ENCODE assay signal across 15 cellular contexts in genomic region chr9:96604005-96604320, GRCh38. TPM values are rescaled to one million over a fixed set of nuclear protein-coding genes. Genes with fewer than 3 reads are reported as not detected.
A peak's percentile ranks its signal among the peaks of the same experiment; 100 is the strongest.
DNase-seq lines count a peak whose midpoint lies in the region; ATAC-seq, FAIRE-seq and TF ChIP-seq lines count a peak whose summit lies in the region.
"Had no signal": no experiment of that assay in that cellular context is flagged by ENCODE, and none has a peak within 500 bp of the region (broad histone marks: within the 10 kb centered on the region; RNA-seq: fewer than 3 reads in every experiment).

No MANE protein-coding gene starts in this region.

- ATAC-seq in esophagus mucosa, result peak; percentile 54
- ATAC-seq in lung (ENCODE audit: insufficient read depth, low FRiP score), result peak; percentile 66
- no peak for ATAC-seq in GM18520 (IDR thresholded peaks at IDR 0.05; ENCODE audit: unreplicated experiment)
- ATAC-seq in GM18498 (IDR thresholded peaks at IDR 0.05; ENCODE audit: unreplicated experiment), result no peak
- no peak for ATAC-seq in HG02840 (IDR thresholded peaks at IDR 0.05; ENCODE audit: low FRiP score, unreplicated experiment)

- peaks cover 24% of the 10 kb centered on the region for H3K4me1 ChIP-seq in GM23248 (ENCODE audit: insufficient read depth)
- peaks cover 3 to 14% of the 10 kb centered on the region in 2 donors for H3K4me1 ChIP-seq in lung (ENCODE audit: control insufficient read depth in 2 of 2, insufficient read depth in 2 of 2, low read length in 2 of 2)
- H3K4me1 ChIP-seq in subcutaneous abdominal adipose tissue (ENCODE audit: control insufficient read depth in 5 of 5, insufficient read depth in 5 of 5, low read length in 5 of 5), result peaks cover 2 to 14% (median 6%) of the 10 kb centered on the region in 5 donors
- no peaks in the 10 kb centered on the region for H3K4me1 ChIP-seq in small intestine (ENCODE audit: control insufficient read depth in 2 of 2, insufficient read depth in 1 of 2, low read depth in 1 of 2, low read length in 1 of 2)
- H3K4me1 ChIP-seq: neural progenitor cell had no signal

- H3F3A ChIP-seq in GM23248 (ENCODE audit: insufficient read depth), result peaks cover 21% of the 10 kb centered on the region; the same call in 1 of the 2 replicates

- peak overlapping the region; percentile 31 for H2AFZ ChIP-seq in GM23248
- H2AFZ ChIP-seq: neural progenitor cell had no signal

- H3K4me3 ChIP-seq in GM23248 (peak overlapping the region; percentile 26; the same call in 1 of the 2 replicates), lung (no peak overlapping the region), subcutaneous abdominal adipose tissue (ENCODE audit: low read depth in 1 of 5, low read length in 5 of 5) (peak overlapping the region in 1 of 5 donors; percentile 17), small intestine (ENCODE audit: low read depth in 1 of 2, low read length in 2 of 2) (no peak overlapping the region)
- H3K4me3 ChIP-seq: BLaER1, neural progenitor cell had no signal

- no peaks in the 10 kb centered on the region for H3K9me2 ChIP-seq in GM23248 (ENCODE audit: insufficient read depth)
- H3K9me2 ChIP-seq: SK-N-SH had no signal

- H3K36me3 ChIP-seq in GM23248 (ENCODE audit: low read depth) (no peaks in the 10 kb centered on the region), lung (ENCODE audit: control insufficient read depth in 2 of 2, insufficient read depth in 2 of 2, low read length in 2 of 2) (no peaks in the 10 kb centered on the region), subcutaneous abdominal adipose tissue (ENCODE audit: control insufficient read depth in 5 of 5, insufficient read depth in 5 of 5, low read length in 5 of 5) (no peaks in the 10 kb centered on the region), small intestine (ENCODE audit: control insufficient read depth in 2 of 2, insufficient read depth in 2 of 2, low read length in 2 of 2) (no peaks in the 10 kb centered on the region)
- H3K36me3 ChIP-seq: BLaER1, neural progenitor cell, WERI-Rb-1 had no signal

- H3K27ac ChIP-seq in GM23248, result peak overlapping the region; percentile 57
- H3K27ac ChIP-seq in lung (ENCODE audit: low read depth in 1 of 2, low read length in 1 of 2), result peak overlapping the region in 1 of 2 donors; percentile 54
- H3K27ac ChIP-seq in subcutaneous abdominal adipose tissue (ENCODE audit: low read depth, low read length), result peak overlapping the region; percentile 61
- H3K27ac ChIP-seq in small intestine (ENCODE audit: low read depth in 1 of 2, low read length in 1 of 2), result no peak overlapping the region
- H3K27ac ChIP-seq: BLaER1, neural progenitor cell, WERI-Rb-1 had no signal

- peaks cover 66% of the 10 kb centered on the region for H3K79me2 ChIP-seq in GM23248 (ENCODE audit: insufficient read depth)

- no peak for TF ChIP-seq CTCF in lung (IDR thresholded peaks at IDR 0.05; ENCODE audit: control extremely low read depth, extremely low read depth)

- FAIRE-seq in small intestine (lab: Jason Lieb, UNC), result no peak

- no peaks in the 10 kb centered on the region for H3K9me3 ChIP-seq in GM23248 (ENCODE audit: low read depth)
- no peaks in the 10 kb centered on the region for H3K9me3 ChIP-seq in lung (ENCODE audit: control insufficient read depth in 2 of 2, insufficient read depth in 1 of 2, low read length in 1 of 2)
- no peaks in the 10 kb centered on the region for H3K9me3 ChIP-seq in subcutaneous abdominal adipose tissue (ENCODE audit: control insufficient read depth in 5 of 5, low read length in 5 of 5)
- H3K9me3 ChIP-seq in small intestine (ENCODE audit: control insufficient read depth, low read depth), result no peaks in the 10 kb centered on the region
- H3K9me3 ChIP-seq: BLaER1, SK-N-SH had no signal

- peak overlapping the region; percentile 2; the same call in 1 of the 2 replicates for H3K9ac ChIP-seq in GM23248
- peak overlapping the region in 3 of 5 donors; percentile 53 to 61 (median 59) for H3K9ac ChIP-seq in subcutaneous abdominal adipose tissue (ENCODE audit: low read length in 5 of 5)
- H3K9ac ChIP-seq: BLaER1, neural progenitor cell, SK-N-SH had no signal

- H3K27me3 ChIP-seq in GM23248 (replicated peaks; ENCODE audit: insufficient read depth) (no peaks in the 10 kb centered on the region), lung (ENCODE audit: control insufficient read depth, insufficient read depth) (no peaks in the 10 kb centered on the region), subcutaneous abdominal adipose tissue (ENCODE audit: control insufficient read depth in 5 of 5, insufficient read depth in 4 of 5, low read length in 5 of 5) (no peaks in the 10 kb centered on the region), small intestine (ENCODE audit: control insufficient read depth in 2 of 2, insufficient read depth in 2 of 2, low read length in 2 of 2) (no peaks in the 10 kb centered on the region)
- H3K27me3 ChIP-seq: BLaER1, neural progenitor cell had no signal

- 10% methylated on average over 3 of the region's 3 CpGs for whole genome bisulfite sequencing in GM23248 (ENCODE audit: low coverage in 1 of 2, low lambda C conversion rate in 2 of 2, missing lambda C conversion rate in 2 of 2), 2 experiments
- WGBS in lung, 2 donors, result 54 to 82% methylated on average over 3 of the region's 3 CpGs
- 73 to 83% (median 79%) methylated on average over 3 of the region's 3 CpGs for WGBS in small intestine, 3 donors

- H3K4me2 ChIP-seq in GM23248 (ENCODE audit: unreplicated experiment), result peak overlapping the region; percentile 49
- H3K4me2 ChIP-seq: BLaER1, neural progenitor cell, SK-N-SH had no signal

- peak; percentile 72 for DNase-seq in GM23248
- no peak for DNase-seq in lung (ENCODE audit: low spot score)
- DNase-seq in small intestine, result no peak
- DNase-seq: EL; NCI-H2171; SK-N-SH; stimulated activated CD8-positive, alpha-beta memory T cell treated with anti-CD3 and anti-CD28 coated beads, Interleukin-4, amount 100 ng/mL, for 48 hours; WERI-Rb-1 had no signal

- H4K20me1 ChIP-seq in GM23248 (ENCODE audit: insufficient read depth), result no peaks in the 10 kb centered on the region
- H4K20me1 ChIP-seq: BLaER1 had no signal

- in situ Hi-C loops in GM23248 (cut with MboI), result no loop called here

RNA-seq across cellular contexts. Expression of gene CDC14B, which starts 15.7 kb away (rescaled TPM):
- total RNA-seq in GM23248 (2014; rRNA removed; shearing (Covaris generic)), result 17.2 and 20.9 TPM in 2 replicates
- polyA plus RNA-seq in GM23248 (2016; fragmentation: Nextera tagmentation; extraction: Ambion mirVana), result 7.6 and 8.1 TPM in 2 replicates
- 7.0 TPM for total RNA-seq in esophagus mucosa
- 10 to 100 TPM; 11.5 to 29.8 TPM for total RNA-seq in lung
- 1 to 10 TPM; 2.9 to 4.5 TPM for polyA plus RNA-seq in lung
- 10 to 100 TPM in 2 of 3 donors, 1 to 10 TPM in 1; 8.5 to 17.4 (median 10.8) TPM for polyA plus RNA-seq in small intestine

RNA-seq across cellular contexts. Expression of gene PRXL2C, which starts 51.2 kb away (rescaled TPM):
- total RNA-seq in GM23248 (2014; rRNA removed; shearing (Covaris generic)), result 13.7 and 17.5 TPM in 2 replicates
- 22.5 and 23.6 TPM in 2 replicates for polyA plus RNA-seq in GM23248 (2016; fragmentation: Nextera tagmentation; extraction: Ambion mirVana)
- total RNA-seq in esophagus mucosa, result 5.8 TPM
- total RNA-seq in lung, result 10 to 100 TPM; 12.8 to 25.3 TPM
- polyA plus RNA-seq in lung, result 10 to 100 TPM; 10.2 to 13.6 TPM
- polyA plus RNA-seq in small intestine, result 1 to 10 TPM; 3.1 to 7.6 (median 6.7) TPM

Comparison
In these comparisons a context has a peak if more than half of its experiments do, and no peak if none do; other contexts are left out.
1. H3K27ac ChIP-seq: peak in GM23248 (single experiment) and subcutaneous abdominal adipose tissue (single experiment); none in small intestine (0 of 2).
2. ATAC-seq: peak in esophagus mucosa (single experiment) and lung (single experiment); none in GM18520 (single experiment), GM18498 (single experiment) and HG02840 (single experiment).